In the genomic region with DNA sequence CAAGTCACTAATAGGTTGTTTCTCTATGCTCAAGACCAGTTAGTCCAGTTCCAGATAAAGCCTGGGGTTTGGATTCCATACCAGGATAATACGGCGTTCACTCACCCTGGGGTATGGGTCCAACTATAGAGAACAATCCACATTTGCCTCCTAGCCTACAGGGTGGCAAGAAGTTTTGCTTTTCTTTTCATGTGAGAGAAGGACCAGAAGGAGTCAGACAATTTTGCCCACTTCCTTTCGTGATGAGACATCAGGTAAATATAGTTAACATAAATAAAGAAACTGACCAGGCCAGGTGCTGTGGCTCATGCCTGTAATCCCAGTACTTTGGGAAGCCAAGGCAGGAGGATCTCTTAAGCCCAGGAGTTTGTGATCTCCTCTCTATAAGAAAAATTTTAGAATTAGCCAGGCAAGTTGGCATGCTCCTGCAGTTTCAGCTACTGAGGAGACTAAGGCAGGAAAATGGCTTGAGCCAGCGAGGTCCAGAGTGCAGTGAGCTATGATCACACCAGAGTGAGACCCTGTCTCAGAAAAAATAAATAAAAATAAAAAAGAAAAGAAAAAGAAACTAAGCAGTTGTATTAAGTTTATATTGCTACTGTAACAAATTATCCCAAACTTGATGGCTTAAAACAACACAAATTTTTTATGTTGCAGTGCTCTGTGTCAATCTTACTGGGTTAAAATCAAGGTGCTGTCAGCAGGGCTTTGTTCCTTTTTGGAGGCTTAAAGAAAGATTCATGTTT, we compare ENCODE assay signal across 1 cellular context.
A peak's percentile ranks its signal among the peaks of the same experiment; 100 is the strongest.
TF ChIP-seq lines count a peak whose summit lies in the region.

No MANE protein-coding gene starts in this region.

TF ChIP-seq in K562, 482 proteins besides CTCF, POLR2A, EP300 and RAD21:
- TF ChIP-seq CEBPB (tag; IDR thresholded peaks at IDR 0.05) (0 out of 2 replicates have a peak, but pooled peaks have one; percentile 3), RBM39 (optimal IDR thresholded peaks at IDR 0.05; ENCODE audit: low read depth, low read length) (no peak), CREBBP (IDR thresholded peaks at IDR 0.05; ENCODE audit: low read depth, low read length) (no peak)
